In genomic region chr3:55591893-55592292, GRCh38 we compare ENCODE assay signal across 20 cellular contexts.
DNase-seq lines count a peak whose midpoint lies in the region; ATAC-seq lines count a peak whose summit lies in the region.
"Had no signal": no experiment of that assay in that cellular context is flagged by ENCODE, and none has a peak within 500 bp of the region (broad histone marks: within the 10 kb centered on the region; RNA-seq: fewer than 3 reads in every experiment).

No MANE protein-coding gene starts in this region.

- no peaks in the 10 kb centered on the region for H3K36me3 ChIP-seq in iPS-15b (ENCODE audit: control insufficient read depth, insufficient read depth, low read length)
- H3K36me3 ChIP-seq: lower lobe of right lung, stomach had no signal

- H3K4me3 ChIP-seq in iPS-15b (ENCODE audit: low read depth, low read length): no peak overlapping the region
- H3K4me3 ChIP-seq: lower lobe of right lung, stomach had no signal

- DNase-seq in occipital lobe (lab: John Stamatoyannopoulos, UW): peak; percentile 30
- no peak for DNase-seq in NAMALWA (ENCODE audit: low spot score)
- DNase-seq in SW480 (ENCODE audit: low spot score): no peak
- DNase-seq: ACHN; activated B cell treated with CpG ODN at 0.5 μM for 24 hours; CD4-positive, alpha-beta T cell; cerebellar nuclear complex; endodermal cell; lower lobe of right lung; MM.1S; natural killer cell; NCI-H1694 treated with DMSO at 0.1 percent for 48 hours; SHP77 treated with DMSO at 0.1 percent for 48 hours; stomach; T-helper 17 cell had no signal

- no peaks in the 10 kb centered on the region for H3K27me3 ChIP-seq in iPS-15b (ENCODE audit: control insufficient read depth, insufficient read depth, low read length)
- H3K27me3 ChIP-seq: stomach had no signal

- H3K27ac ChIP-seq in angular gyrus (ENCODE audit: low read depth, low read length): peak overlapping the region; percentile 0
- H3K27ac ChIP-seq: lower lobe of right lung, stomach had no signal

- peak overlapping the region; percentile 14 for H3K9ac ChIP-seq in iPS-15b (ENCODE audit: low read depth, low read length)

- H3K4me1 ChIP-seq in iPS-15b (ENCODE audit: control insufficient read depth, insufficient read depth, low read length): peaks cover 28% of the 10 kb centered on the region
- H3K4me1 ChIP-seq: lower lobe of right lung, stomach had no signal

- no peaks in the 10 kb centered on the region for H3K9me3 ChIP-seq in iPS-15b (ENCODE audit: control insufficient read depth, insufficient read depth, low read length)
- H3K9me3 ChIP-seq: lower lobe of right lung, stomach had no signal

- ATAC-seq in GM18868 (IDR thresholded peaks at IDR 0.05; ENCODE audit: unreplicated experiment) (peak; percentile 46), HG02588 (IDR thresholded peaks at IDR 0.05; ENCODE audit: unreplicated experiment) (no peak), HG03520 (IDR thresholded peaks at IDR 0.05; ENCODE audit: unreplicated experiment) (no peak)
- ATAC-seq: natural killer cell, T-helper 17 cell had no signal
